1 cellular context compared by ENCODE assay signal in genomic region chr18:9016819-9017169, GRCh38.
TF ChIP-seq lines count a peak whose summit lies in the region.

No MANE protein-coding gene starts in this region.

TF ChIP-seq in GM23338, 12 proteins besides CTCF, POLR2A, EP300 and RAD21 (continued from another document):
- TF ChIP-seq REST (IDR thresholded peaks at IDR 0.05; ENCODE audit: unreplicated experiment), result no peak
TF ChIP-seq in GM23338: peak in this region for 0.
